ENCODE assay signal across 8 cellular contexts in genomic region chr1:89757532-89757931, GRCh38.
A peak's percentile ranks its signal among the peaks of the same experiment; 100 is the strongest.
DNase-seq lines count a peak whose midpoint lies in the region; ATAC-seq, FAIRE-seq and TF ChIP-seq lines count a peak whose summit lies in the region.

No MANE protein-coding gene starts in this region.

- no peak overlapping the region for H3K27ac ChIP-seq in MM.1S (ENCODE audit: low read length)

- H3K4me1 Mint-ChIP-seq in activated naive CD4-positive, alpha-beta T cell treated with anti-CD3 and anti-CD28 coated beads, Interleukin-2, amount 50 U/mL, for 24 hours: peaks cover 93% of the 10 kb centered on the region
- H3K4me1 Mint-ChIP-seq in type B pancreatic cell (ENCODE audit: unreplicated experiment): peaks cover 29% of the 10 kb centered on the region

- H3K27me3 ChIP-seq in MM.1S (replicated peaks; ENCODE audit: insufficient read depth, low read length): no peaks in the 10 kb centered on the region

- H3F3A ChIP-seq in MM.1S (ENCODE audit: insufficient read depth, low read length): no peaks in the 10 kb centered on the region

- peaks cover 5% of the 10 kb centered on the region for H3K36me3 Mint-ChIP-seq in activated naive CD4-positive, alpha-beta T cell treated with anti-CD3 and anti-CD28 coated beads, Interleukin-2, amount 50 U/mL, for 24 hours
- H3K36me3 Mint-ChIP-seq in type B pancreatic cell: no peaks in the 10 kb centered on the region

- H3K9me2 ChIP-seq in MM.1S (replicated peaks; ENCODE audit: insufficient read depth, low read length): no peaks in the 10 kb centered on the region

- no peaks in the 10 kb centered on the region for H3K9me3 Mint-ChIP-seq in activated naive CD4-positive, alpha-beta T cell treated with anti-CD3 and anti-CD28 coated beads, Interleukin-2, amount 50 U/mL, for 24 hours
- no peaks in the 10 kb centered on the region for H3K9me3 Mint-ChIP-seq in type B pancreatic cell

- no peak for ATAC-seq in GM19455 (IDR thresholded peaks at IDR 0.05; ENCODE audit: unreplicated experiment)

- 0 out of 2 replicates have a peak overlapping the region, but pooled peaks have one; percentile 33 for H2AFZ ChIP-seq in MM.1S (ENCODE audit: low read length)

- no peaks in the 10 kb centered on the region for H4K20me1 ChIP-seq in MM.1S (ENCODE audit: insufficient read depth, low read length)

- H3K9ac ChIP-seq in MM.1S (ENCODE audit: low read length): no peak overlapping the region

- H3K9me3 ChIP-seq in MM.1S (replicated peaks; ENCODE audit: insufficient read depth, low read length): no peaks in the 10 kb centered on the region

- H3K27me3 Mint-ChIP-seq in activated naive CD4-positive, alpha-beta T cell treated with anti-CD3 and anti-CD28 coated beads, Interleukin-2, amount 50 U/mL, for 24 hours: no peaks in the 10 kb centered on the region
- H3K27me3 Mint-ChIP-seq in type B pancreatic cell: peaks cover 17% of the 10 kb centered on the region

- H3K4me1 ChIP-seq in MM.1S (ENCODE audit: low read length): 0 out of 2 replicates have a peak, but pooled peaks cover 3% of the 10 kb centered on the region

- peak overlapping the region; percentile 67 for H3K4me3 Mint-ChIP-seq in activated naive CD4-positive, alpha-beta T cell treated with anti-CD3 and anti-CD28 coated beads, Interleukin-2, amount 50 U/mL, for 24 hours
- H3K4me3 Mint-ChIP-seq in type B pancreatic cell: peak overlapping the region; percentile 67

- peak overlapping the region; percentile 87 for H3K27ac Mint-ChIP-seq in activated naive CD4-positive, alpha-beta T cell treated with anti-CD3 and anti-CD28 coated beads, Interleukin-2, amount 50 U/mL, for 24 hours
- H3K27ac Mint-ChIP-seq in type B pancreatic cell: no peak overlapping the region

- peak overlapping the region; percentile 25; the same call in 1 of the 2 replicates for H3K4me2 ChIP-seq in MM.1S (ENCODE audit: low read depth, low read length)

- no peak overlapping the region for H3K4me3 ChIP-seq in MM.1S (ENCODE audit: low read length)

- no peaks in the 10 kb centered on the region for H3K79me2 ChIP-seq in MM.1S (ENCODE audit: low read length)

- FAIRE-seq in GM19239 (lab: Jason Lieb, UNC): peak; percentile 83

- DNase-seq in GM19239 (ENCODE audit: insufficient read length, low spot score) (peak; percentile 32), MM.1S (no peak), lung microvascular endothelial cell (ENCODE audit: low read depth in 2 of 2) (peak; percentile 50 to 68), type B pancreatic cell (ENCODE audit: extremely low spot score, unreplicated experiment) (no peak), GM19240 (ENCODE audit: insufficient read length, low spot score) (no peak), NCI-H2081 (lab: John Stamatoyannopoulos, UW) (no peak)

- TF ChIP-seq CTCF in MM.1S (IDR thresholded peaks at IDR 0.05; ENCODE audit: low read length) (no peak), type B pancreatic cell (conservative IDR thresholded peaks at IDR 0.05) (no peak)

- no peaks in the 10 kb centered on the region for H3K36me3 ChIP-seq in MM.1S (replicated peaks; ENCODE audit: insufficient read depth, low read length)

Comparison
In these comparisons a context has a peak if more than half of its experiments do, and no peak if none do; other contexts are left out.
1. DNase-seq: peak in GM19239 (single experiment) and lung microvascular endothelial cell (2 of 2); none in MM.1S (single experiment), type B pancreatic cell (single experiment), GM19240 (single experiment) and NCI-H2081 (0 of 2).